8 cellular contexts compared by ENCODE assay signal in genomic region chr15:40038654-40039543, GRCh38. TPM values are rescaled to one million over a fixed set of nuclear protein-coding genes. Genes with fewer than 3 reads are reported as not detected.
A peak's percentile ranks its signal among the peaks of the same experiment; 100 is the strongest.
DNase-seq lines count a peak whose midpoint lies in the region; ATAC-seq and TF ChIP-seq lines count a peak whose summit lies in the region.

SRP14 (minus strand) TSS chr15:40039181; CDS start chr15:40039116, 65 bp downstream.

- H3K4me3 ChIP-seq in BJ (ENCODE audit: low read depth, low read length) (peak within 1 kb of the TSS; percentile 99), choroid plexus epithelial cell (ENCODE audit: low read depth, low read length) (peak within 1 kb of the TSS; percentile 77)

- CTCF ChIA-PET in BJ (lab: Yijun Ruan, JAX), result interaction anchor here (0.7 to 3.2 kb wide), 8 partner anchors 9 to 293 kb away, joined by 3 to 14 read pairs (median 4); no protein-coding TSS in a partner anchor

- POLR2A ChIA-PET in BJ (lab: Charles Lee), result no interaction called here

- DNase-seq in BJ (ENCODE audit: low read depth) (peak; percentile 60), NCI-H524 treated with DMSO at 0.1 percent for 48 hours (lab: John Stamatoyannopoulos, UW) (peak; percentile 65), choroid plexus epithelial cell (ENCODE audit: low read depth) (peak; percentile 94), kidney glomerular epithelial cell (lab: John Stamatoyannopoulos, UW) (peak; percentile 87)
- peak; percentile 88 to 89 for DNase-seq in activated CD4-positive, alpha-beta T cell treated with anti-CD3 and anti-CD28 coated beads for 4 hours
- peak; percentile 86 to 93 for DNase-seq in stimulated activated CD4-positive, alpha-beta T cell treated with anti-CD3 and anti-CD28 coated beads, Interleukin-15, amount 100 ng/mL, for 48 hours (ENCODE audit: low read depth in 2 of 2)

- H3K36me3 ChIP-seq in BJ (ENCODE audit: control insufficient read depth, insufficient read depth, low read length), result peaks cover 2% of the 10 kb centered on the region

- TF ChIP-seq CTCF in BJ (IDR thresholded peaks at IDR 0.05; ENCODE audit: insufficient read depth, low read depth, low read length) (no peak), choroid plexus epithelial cell (conservative IDR thresholded peaks at IDR 0.05; ENCODE audit: low read depth, low read length) (no peak)

- peak; percentile 87 for ATAC-seq in GM19324 (IDR thresholded peaks at IDR 0.05; ENCODE audit: low FRiP score, unreplicated experiment)
- ATAC-seq in HG03460 (IDR thresholded peaks at IDR 0.05; ENCODE audit: unreplicated experiment), result peak; percentile 97

- H3K27me3 ChIP-seq in BJ (ENCODE audit: control insufficient read depth, insufficient read depth, low read length), result no peaks in the 10 kb centered on the region

RNA-seq across cellular contexts. Expression of gene SRP14, which starts in this region (rescaled TPM):
- 305 and 564 TPM in 2 replicates for polyA plus RNA-seq in BJ (2011; rRNA removed)
- polyA minus RNA-seq in BJ (2011; rRNA and poly(A)+ RNA removed), result 31.1 and 63.6 TPM in 2 replicates

Comparison
In these comparisons a context has a peak if more than half of its experiments do, and no peak if none do; other contexts are left out.
1. Peak in every context shown above with its lines: DNase-seq, ATAC-seq and H3K4me3 ChIP-seq.